8 cellular contexts compared by ENCODE assay signal in the genomic region with DNA sequence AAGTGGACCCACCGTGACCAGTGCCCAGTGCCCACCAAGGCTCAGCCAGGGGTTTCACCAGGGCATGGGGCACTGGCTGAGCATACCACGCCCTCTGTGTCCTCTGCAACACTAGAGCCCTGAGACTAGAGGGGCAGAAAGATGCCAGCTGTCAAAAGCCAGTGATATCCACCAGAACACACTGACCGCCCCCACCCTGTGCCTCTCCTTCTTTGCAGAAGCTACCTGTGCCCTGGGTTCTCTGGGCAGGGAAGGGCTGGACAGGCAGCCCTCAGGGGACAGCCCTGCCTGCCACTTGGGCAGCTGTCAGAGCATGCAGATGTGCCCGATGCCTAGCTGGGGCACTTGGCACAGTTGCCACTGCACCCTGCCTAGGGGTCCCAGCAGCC. TPM values are rescaled to one million over a fixed set of nuclear protein-coding genes. Genes with fewer than 3 reads are reported as not detected.
DNase-seq lines count a peak whose midpoint lies in the region; ATAC-seq, FAIRE-seq and TF ChIP-seq lines count a peak whose summit lies in the region.

No MANE protein-coding gene starts in this region.

- H3F3A ChIP-seq in GM23248 (ENCODE audit: insufficient read depth): peaks cover 27% of the 10 kb centered on the region

- H3K9ac ChIP-seq in GM23248: peak overlapping the region; percentile 86

- TF ChIP-seq CTCF in activated B cell treated with CpG ODN at 0.5 μM for 24 hours (IDR thresholded peaks at IDR 0.05) (no peak), cardiac muscle cell (IDR thresholded peaks at IDR 0.05; ENCODE audit: low read depth, low read length) (no peak)

- CTCF ChIA-PET in activated B cell treated with CpG ODN at 0.5 μM for 24 hours (lab: Charles Lee): interaction anchor here (0.7 to 4.9 kb wide), 21 partner anchors 11 to 388 kb away, joined by 3 to 26 read pairs (median 5); no protein-coding TSS in a partner anchor

- H4K20me1 ChIP-seq in GM23248 (ENCODE audit: insufficient read depth): no peaks in the 10 kb centered on the region

- H3K36me3 ChIP-seq in GM23248 (ENCODE audit: low read depth) (no peaks in the 10 kb centered on the region), cardiac muscle cell (no peaks in the 10 kb centered on the region)

- peak overlapping the region; percentile 86 for H3K4me3 ChIP-seq in GM23248
- peak overlapping the region; percentile 34 for H3K4me3 ChIP-seq in cardiac muscle cell

- peak overlapping the region; percentile 87 for H3K27ac Mint-ChIP-seq in activated B cell treated with CpG ODN at 0.5 μM for 24 hours

- H3K79me2 ChIP-seq in GM23248 (ENCODE audit: insufficient read depth): peaks cover 32% of the 10 kb centered on the region; the same call in 1 of the 2 replicates

- peak overlapping the region; percentile 88 for H3K4me3 Mint-ChIP-seq in activated B cell treated with CpG ODN at 0.5 μM for 24 hours

- WGBS in GM23248 (ENCODE audit: low coverage in 1 of 2, low lambda C conversion rate in 2 of 2, missing lambda C conversion rate in 2 of 2), 2 experiments: 4 to 13% methylated on average over 4 of the region's 4 CpGs

- H3K4me1 ChIP-seq in GM23248 (ENCODE audit: insufficient read depth): peaks cover 41% of the 10 kb centered on the region
- H3K4me1 ChIP-seq in cardiac muscle cell (ENCODE audit: low read depth): no peaks in the 10 kb centered on the region

- no peak for FAIRE-seq in HTR-8/SVneo (lab: Jason Lieb, UNC)

- POLR2A ChIA-PET in activated B cell treated with CpG ODN at 0.5 μM for 24 hours (lab: Charles Lee): interaction anchor here (0.6 to 8.7 kb wide), 20 partner anchors 16 to 548 kb away, joined by 3 to 79 read pairs (median 6); partner anchors contain the start of genes ASCC1 and PSAP

- ATAC-seq in activated B cell treated with CpG ODN at 0.5 μM for 24 hours (ENCODE audit: low read depth): no peak
- ATAC-seq in sciatic nerve: peak; percentile 4
- ATAC-seq in GM21526 (IDR thresholded peaks at IDR 0.05; ENCODE audit: low FRiP score, unreplicated experiment): no peak

- intact Hi-C loops in activated B cell treated with CpG ODN at 0.5 μM for 24 hours (cut with micrococcal nuclease): loop anchor here (1.0 to 5.0 kb wide), 9 partner anchors 18 to 454 kb away; partner anchors contain the start of genes PSAP and SLC29A3
- intact Hi-C loops in sciatic nerve (cut with DNase I): loop anchor here (5.0 kb wide), 1 partner anchor 56 kb away; the partner anchor contains the start of gene C10orf105

- H2AFZ ChIP-seq in GM23248: peak overlapping the region; percentile 78

- H3K9me2 ChIP-seq in GM23248 (ENCODE audit: insufficient read depth): no peaks in the 10 kb centered on the region

- in situ Hi-C loops in GM23248 (cut with MboI): no loop called here

- no peaks in the 10 kb centered on the region for H3K9me3 Mint-ChIP-seq in activated B cell treated with CpG ODN at 0.5 μM for 24 hours

- H3K9me3 ChIP-seq in GM23248 (ENCODE audit: low read depth) (no peaks in the 10 kb centered on the region), cardiac muscle cell (ENCODE audit: low read depth) (no peaks in the 10 kb centered on the region)

- H3K4me1 Mint-ChIP-seq in activated B cell treated with CpG ODN at 0.5 μM for 24 hours: peaks cover 91% of the 10 kb centered on the region

- H3K27ac ChIP-seq in GM23248: peak overlapping the region; percentile 56
- no peak overlapping the region for H3K27ac ChIP-seq in cardiac muscle cell

- peak overlapping the region; percentile 90 for H3K4me2 ChIP-seq in GM23248 (ENCODE audit: unreplicated experiment)

- peak; percentile 45 for DNase-seq in GM23248
- DNase-seq in activated B cell treated with CpG ODN at 0.5 μM for 24 hours: peak; percentile 43
- no peak for DNase-seq in cardiac muscle cell (ENCODE audit: low read depth in 1 of 2, low spot score in 1 of 2)
- no peak for DNase-seq in sciatic nerve (ENCODE audit: low spot score)
- no peak for DNase-seq in SKM-1 treated with dmso at 0.1 percent for 144 hours (lab: John Stamatoyannopoulos, UW; ENCODE audit: unreplicated experiment)
- DNase-seq in HTR-8/SVneo (ENCODE audit: insufficient read length, low spot score): no peak
- DNase-seq in cerebellar cortex (ENCODE audit: low spot score): no peak

- no peaks in the 10 kb centered on the region for H3K27me3 Mint-ChIP-seq in activated B cell treated with CpG ODN at 0.5 μM for 24 hours

- peaks cover 5% of the 10 kb centered on the region for H3K36me3 Mint-ChIP-seq in activated B cell treated with CpG ODN at 0.5 μM for 24 hours (ENCODE audit: low read depth)

- no peaks in the 10 kb centered on the region for H3K27me3 ChIP-seq in GM23248 (replicated peaks; ENCODE audit: insufficient read depth)
- H3K27me3 ChIP-seq in cardiac muscle cell: peaks cover 20% of the 10 kb centered on the region

RNA-seq across cellular contexts. Expression of gene VSIR, which starts 0.5 kb away (rescaled TPM):
- total RNA-seq in GM23248 (2014; rRNA removed; shearing (Covaris generic)): 60.8 and 81.6 TPM in 2 replicates
- polyA plus RNA-seq in GM23248 (2016; fragmentation: Nextera tagmentation; extraction: Ambion mirVana) (152 and 153 TPM in 2 replicates), cardiac muscle cell (1.5 and 1.8 TPM in 2 replicates)
- total RNA-seq in activated B cell treated with CpG ODN at 0.5 μM for 24 hours (20.9 and 21.4 TPM in 2 replicates), cardiac muscle cell (1.3 and 1.7 TPM in 2 replicates), sciatic nerve (171 TPM)

RNA-seq across cellular contexts. Expression of gene C10orf105, which starts 53.2 kb away (rescaled TPM):
- total RNA-seq in GM23248 (2014; rRNA removed; shearing (Covaris generic)): not detected in 2 replicates
- polyA plus RNA-seq in GM23248 (2016; fragmentation: Nextera tagmentation; extraction: Ambion mirVana): 0.06 TPM in 1 of 2 replicates, not detected in the other
- not detected in 2 replicates for total RNA-seq in activated B cell treated with CpG ODN at 0.5 μM for 24 hours
- total RNA-seq in cardiac muscle cell: 0.03 TPM in 1 of 2 replicates, not detected in the other
- polyA plus RNA-seq in cardiac muscle cell: 0.85 TPM in 1 of 2 replicates, not detected in the other
- 0.53 TPM for total RNA-seq in sciatic nerve

Comparison
In these comparisons a context has a peak if more than half of its experiments do, and no peak if none do; other contexts are left out.
1. DNase-seq: peak in GM23248 (single experiment) and activated B cell treated with CpG ODN at 0.5 μM for 24 hours (single experiment); none in cardiac muscle cell (0 of 2), sciatic nerve (single experiment), SKM-1 treated with dmso at 0.1 percent for 144 hours (single experiment), HTR-8/SVneo (single experiment) and cerebellar cortex (single experiment).